13 cellular contexts compared by ENCODE assay signal in genomic region chr20:63280929-63281545, GRCh38. TPM values are rescaled to one million over a fixed set of nuclear protein-coding genes. Genes with fewer than 3 reads are reported as not detected.
DNase-seq lines count a peak whose midpoint lies in the region; ATAC-seq and TF ChIP-seq lines count a peak whose summit lies in the region.
"Had no signal": no experiment of that assay in that cellular context is flagged by ENCODE, and none has a peak within 500 bp of the region (broad histone marks: within the 10 kb centered on the region; RNA-seq: fewer than 3 reads in every experiment).

No MANE protein-coding gene starts in this region.

- no peak overlapping the region for H3K27ac Mint-ChIP-seq in CD4-positive, alpha-beta T cell

- H4K20me1 ChIP-seq in BLaER1 (peaks cover 35% of the 10 kb centered on the region), SU-DHL-6 (ENCODE audit: low read depth, low read length) (no peaks in the 10 kb centered on the region)

- no peak overlapping the region for H3K4me3 Mint-ChIP-seq in CD4-positive, alpha-beta T cell

- CTCF ChIA-PET in CD4-positive, alpha-beta T cell (lab: Charles Lee): no interaction called here

- peaks cover 87% of the 10 kb centered on the region for H3K4me1 ChIP-seq in BLaER1

- POLR2A ChIA-PET in CD4-positive, alpha-beta T cell (lab: Charles Lee): no interaction called here

- TF ChIP-seq CTCF in SU-DHL-6 (IDR thresholded peaks at IDR 0.05; ENCODE audit: insufficient read depth, low read length, poor library complexity, severe bottlenecking): peak; percentile 10
- TF ChIP-seq CTCF in CD4-positive, alpha-beta T cell (IDR thresholded peaks at IDR 0.05): no peak

- peak overlapping the region; percentile 29; the same call in 1 of the 2 replicates for H3K4me3 ChIP-seq in BLaER1
- no peak overlapping the region for H3K4me3 ChIP-seq in H7 (ENCODE audit: insufficient read depth, low read depth, low read length)
- no peak overlapping the region for H3K4me3 ChIP-seq in SU-DHL-6 (ENCODE audit: insufficient read depth, low read length, poor library complexity, severe bottlenecking)

- H3K9me3 ChIP-seq in BLaER1 (no peaks in the 10 kb centered on the region), SU-DHL-6 (ENCODE audit: insufficient read depth, low read length) (no peaks in the 10 kb centered on the region)
- H3K9me3 ChIP-seq in CD4-positive, alpha-beta T cell (ENCODE audit: control insufficient read depth, low read length): no peaks in the 10 kb centered on the region

- no peaks in the 10 kb centered on the region for H3K27me3 Mint-ChIP-seq in CD4-positive, alpha-beta T cell

- H3K36me3 ChIP-seq in BLaER1 (peaks cover 75% of the 10 kb centered on the region), H7 (replicated peaks; ENCODE audit: control insufficient read depth, insufficient read depth, low read length) (peaks cover 41% of the 10 kb centered on the region), SU-DHL-6 (ENCODE audit: low read length) (no peaks in the 10 kb centered on the region)

- no peaks in the 10 kb centered on the region for H3K9me2 ChIP-seq in SU-DHL-6 (replicated peaks; ENCODE audit: insufficient read depth, low read length)

- no peaks in the 10 kb centered on the region for H3K9me3 Mint-ChIP-seq in CD4-positive, alpha-beta T cell

- H3K79me2 ChIP-seq in SU-DHL-6 (ENCODE audit: insufficient read depth, low read length): 0 out of 2 replicates have a peak, but pooled peaks cover 2% of the 10 kb centered on the region

- H3F3A ChIP-seq in SU-DHL-6 (ENCODE audit: insufficient read depth): no peaks in the 10 kb centered on the region

- intact Hi-C loops in CD4-positive, alpha-beta T cell (cut with DNase I, micrococcal nuclease): no loop called here

- H3K9ac ChIP-seq in BLaER1 (peak overlapping the region; percentile 69), SU-DHL-6 (ENCODE audit: low read length) (no peak overlapping the region)

- no peaks in the 10 kb centered on the region for H3K27me3 ChIP-seq in BLaER1
- H3K27me3 ChIP-seq in H7 (ENCODE audit: control insufficient read depth, insufficient read depth, low read length): no peaks in the 10 kb centered on the region
- H3K27me3 ChIP-seq in SU-DHL-6 (ENCODE audit: low read length): no peaks in the 10 kb centered on the region
- no peaks in the 10 kb centered on the region for H3K27me3 ChIP-seq in CD4-positive, alpha-beta T cell (ENCODE audit: control insufficient read depth, insufficient read depth, low read length)

- H3K27ac ChIP-seq in BLaER1: peak overlapping the region; percentile 90
- H3K27ac ChIP-seq in SU-DHL-6 (ENCODE audit: low read depth, low read length): no peak overlapping the region
- no peak overlapping the region for H3K27ac ChIP-seq in CD4-positive, alpha-beta T cell (ENCODE audit: low read depth, low read length)

- peaks cover 4% of the 10 kb centered on the region for H3K4me1 Mint-ChIP-seq in CD4-positive, alpha-beta T cell (ENCODE audit: low read depth)

- H3K36me3 Mint-ChIP-seq in CD4-positive, alpha-beta T cell (ENCODE audit: low read depth): peaks cover 59% of the 10 kb centered on the region

- H3K4me2 ChIP-seq in BLaER1 (peak overlapping the region; percentile 93), SU-DHL-6 (ENCODE audit: low read depth, low read length, poor library complexity, severe bottlenecking) (no peak overlapping the region)

- H2AFZ ChIP-seq in SU-DHL-6 (ENCODE audit: low read depth, low read length, severe bottlenecking): no peak overlapping the region

- DNase-seq in H7 (peak; percentile 93), islet precursor cell (peak; percentile 72), amygdala (lab: John Stamatoyannopoulos, UW) (no peak), putamen (ENCODE audit: low spot score) (no peak)
- DNase-seq in CD4-positive, alpha-beta T cell: no peak
- DNase-seq: midbrain; NCI-H146; SHP77 treated with DMSO at 0.1 percent for 48 hours; stimulated activated naive CD4-positive, alpha-beta T cell had no signal

- no peak for ATAC-seq in CD4-positive, alpha-beta T cell (ENCODE audit: poor library complexity)
- ATAC-seq in GM19397 (IDR thresholded peaks at IDR 0.05; ENCODE audit: unreplicated experiment): no peak

RNA-seq across cellular contexts. Expression of gene ARFGAP1, which starts 8.4 kb away (rescaled TPM):
- 88.0 and 114 TPM in 2 replicates for total RNA-seq in H7 (2014; rRNA removed; shearing (Covaris generic))
- 100 to 1,000 TPM; 120 TPM for total RNA-seq in CD4-positive, alpha-beta T cell

RNA-seq across cellular contexts. Expression of gene COL20A1, which starts 11.9 kb away (rescaled TPM):
- 0.17 and 0.70 TPM in 2 replicates for total RNA-seq in H7 (2014; rRNA removed; shearing (Covaris generic))
- total RNA-seq in CD4-positive, alpha-beta T cell: under 1 TPM in 1 of 2 experiments, not detected in 1; 0.03 TPM
- total RNA-seq: glomerular endothelial cell had no signal

RNA-seq across cellular contexts. Expression of gene NKAIN4, which starts 26.8 kb away (rescaled TPM):
- 3.0 and 4.8 TPM in 2 replicates for total RNA-seq in H7 (2014; rRNA removed; shearing (Covaris generic))
- total RNA-seq in CD4-positive, alpha-beta T cell: not detected

RNA-seq across cellular contexts. Expression of gene BIRC7, which starts 45.3 kb away (rescaled TPM):
- total RNA-seq in H7 (2014; rRNA removed; shearing (Covaris generic)): 0.26 TPM in 1 of 2 replicates, not detected in the other
- total RNA-seq in CD4-positive, alpha-beta T cell: not detected

Comparison
In these comparisons a context has a peak if more than half of its experiments do, and no peak if none do; other contexts are left out.
1. DNase-seq: peak in H7 (single experiment) and islet precursor cell (single experiment); none in amygdala (0 of 56), CD4-positive, alpha-beta T cell (0 of 10) and putamen (single experiment).